In genomic region chr10:19499291-19499765, GRCh38 we compare ENCODE assay signal across 18 cellular contexts.
DNase-seq lines count a peak whose midpoint lies in the region; ATAC-seq and TF ChIP-seq lines count a peak whose summit lies in the region.
"Had no signal": no experiment of that assay in that cellular context is flagged by ENCODE, and none has a peak within 500 bp of the region (broad histone marks: within the 10 kb centered on the region; RNA-seq: fewer than 3 reads in every experiment).

No MANE protein-coding gene starts in this region.

- peak overlapping the region; percentile 81 for H3K27ac ChIP-seq in SK-N-MC
- H3K27ac ChIP-seq: BLaER1 treated with 17β-estradiol and CSF1 and Interleukin-3, amounts not matched to agents 10 nM and 100 nM had no signal

- peaks cover 0 to 4% (median under 1%) of the 10 kb centered on the region in 9 donors for H3K9me3 Mint-ChIP-seq in naive thymus-derived CD8-positive, alpha-beta T cell

- TF ChIP-seq CTCF in LNCaP clone FGC (IDR thresholded peaks at IDR 0.05; ENCODE audit: control insufficient read depth, extremely low read depth, insufficient read depth) = no peak

- no peak overlapping the region for H3K9ac ChIP-seq in SK-N-MC (ENCODE audit: insufficient read length)
- H3K9ac ChIP-seq: BLaER1 treated with 17β-estradiol and CSF1 and Interleukin-3, amounts not matched to agents 10 nM and 100 nM had no signal

- no peaks in the 10 kb centered on the region for H3K4me1 Mint-ChIP-seq in naive thymus-derived CD8-positive, alpha-beta T cell
- H3K4me1 Mint-ChIP-seq: B cell, IgD-negative memory B cell had no signal

- DNase-seq in NCI-H82 (lab: John Stamatoyannopoulos, UW) = peak; percentile 45
- DNase-seq in NCI-H82 treated with DMSO at 0.1 percent for 48 hours (lab: John Stamatoyannopoulos, UW; ENCODE audit: unreplicated experiment) = no peak
- DNase-seq in LNCaP clone FGC (ENCODE audit: low read depth) = peak; percentile 97
- DNase-seq in SK-N-MC (ENCODE audit: low read depth, low spot score) = peak; percentile 12
- no peak for DNase-seq in NCI-H2227 (lab: John Stamatoyannopoulos, UW; ENCODE audit: unreplicated experiment)
- DNase-seq in naive thymus-derived CD8-positive, alpha-beta T cell = no peak
- DNase-seq in stimulated activated CD4-positive, alpha-beta T cell treated with anti-CD3 and anti-CD28 coated beads, Interleukin-15, amount 100 ng/mL, for 24 hours = no peak
- DNase-seq: 8988T; Calu3; CD8-positive, alpha-beta T cell; DMS79 treated with DMSO at 0.1 percent for 48 hours; GF-D8; GOT3; H7 had no signal

- H3K27me3 Mint-ChIP-seq in naive thymus-derived CD8-positive, alpha-beta T cell = no peaks in the 10 kb centered on the region
- H3K27me3 Mint-ChIP-seq: B cell, IgD-negative memory B cell had no signal

- H3K36me3 Mint-ChIP-seq in naive thymus-derived CD8-positive, alpha-beta T cell = no peaks in the 10 kb centered on the region
- H3K36me3 Mint-ChIP-seq: CD8-positive, alpha-beta T cell; IgD-negative memory B cell had no signal

- no peaks in the 10 kb centered on the region for H3K36me3 ChIP-seq in SK-N-MC (ENCODE audit: insufficient read depth, low read length)
- H3K36me3 ChIP-seq: BLaER1 treated with 17β-estradiol and CSF1 and Interleukin-3, amounts not matched to agents 10 nM and 100 nM had no signal

- H3K4me3 Mint-ChIP-seq in naive thymus-derived CD8-positive, alpha-beta T cell = no peak overlapping the region
- H3K4me3 Mint-ChIP-seq: B cell; CD8-positive, alpha-beta T cell; IgD-negative memory B cell had no signal

- POLR2A ChIA-PET in naive thymus-derived CD8-positive, alpha-beta T cell (lab: Charles Lee) = no interaction called here

- ATAC-seq in naive thymus-derived CD8-positive, alpha-beta T cell = no peak
- ATAC-seq: CD8-positive, alpha-beta T cell; HCT116 had no signal

- no peaks in the 10 kb centered on the region for H3K9me3 ChIP-seq in SK-N-MC (ENCODE audit: low read depth, low read length)
- H3K9me3 ChIP-seq: BLaER1 treated with 17β-estradiol and CSF1 and Interleukin-3, amounts not matched to agents 10 nM and 100 nM had no signal

- H3K4me3 ChIP-seq in LNCaP clone FGC (ENCODE audit: low read depth, low read length) = no peak overlapping the region
- H3K4me3 ChIP-seq in SK-N-MC = no peak overlapping the region
- H3K4me3 ChIP-seq: BLaER1 treated with 17β-estradiol and CSF1 and Interleukin-3, amounts not matched to agents 10 nM and 100 nM had no signal

- H3K27ac Mint-ChIP-seq in naive thymus-derived CD8-positive, alpha-beta T cell = no peak overlapping the region
- H3K27ac Mint-ChIP-seq: B cell; CD8-positive, alpha-beta T cell; IgD-negative memory B cell had no signal

Comparison
In these comparisons a context has a peak if more than half of its experiments do, and no peak if none do; other contexts are left out.
1. DNase-seq: peak in NCI-H82 (single experiment), LNCaP clone FGC (single experiment) and SK-N-MC (single experiment); none in NCI-H82 treated with DMSO at 0.1 percent for 48 hours (single experiment), NCI-H2227 (single experiment), naive thymus-derived CD8-positive, alpha-beta T cell (0 of 10) and stimulated activated CD4-positive, alpha-beta T cell treated with anti-CD3 and anti-CD28 coated beads, Interleukin-15, amount 100 ng/mL, for 24 hours (single experiment).